Comparison of ENCODE assay signal across 1 cellular context in genomic region chr3:65030847-65031463, GRCh38.
A peak's percentile ranks its signal among the peaks of the same experiment; 100 is the strongest.
TF ChIP-seq lines count a peak whose summit lies in the region.

No MANE protein-coding gene starts in this region.

TF ChIP-seq in K562, 482 proteins besides CTCF, POLR2A, EP300 and RAD21 (continued from another document and continues in another):
- TF ChIP-seq ZBTB40 (IDR thresholded peaks at IDR 0.05), result 0 out of 2 replicates have a peak, but pooled peaks have one; percentile 16
- TF ChIP-seq ZBTB40 (CRISPR knock-in tag; IDR thresholded peaks at IDR 0.05), result no peak
- TF ChIP-seq RBM34 (IDR thresholded peaks at IDR 0.05; ENCODE audit: borderline replicate concordance, insufficient read depth, low read length), result no peak
- TF ChIP-seq RBFOX2 (IDR thresholded peaks at IDR 0.05; ENCODE audit: low read depth, low read length), result no peak
- no peak for TF ChIP-seq NUFIP1 (IDR thresholded peaks at IDR 0.05; ENCODE audit: partially characterized antibody)
- peak; percentile 35; the same call in 1 of the 2 replicates for TF ChIP-seq SMARCA5 (IDR thresholded peaks at IDR 0.05)
- no peak for TF ChIP-seq CHD7 (IDR thresholded peaks at IDR 0.05; ENCODE audit: low read depth, low read length)
- no peak for TF ChIP-seq NBN (IDR thresholded peaks at IDR 0.05; ENCODE audit: low read depth)
- no peak for TF ChIP-seq ZNF639 (CRISPR knock-in tag; conservative IDR thresholded peaks at IDR 0.05 in 1 of 2, IDR thresholded peaks at IDR 0.05 in 1 of 2)
- no peak for TF ChIP-seq HEY1 (CRISPR knock-in tag; IDR thresholded peaks at IDR 0.05; ENCODE audit: borderline replicate concordance)
- TF ChIP-seq ZNF140 (CRISPR knock-in tag; IDR thresholded peaks at IDR 0.05), result no peak
- TF ChIP-seq PRMT5 (CRISPR knock-in tag; IDR thresholded peaks at IDR 0.05), result no peak
- TF ChIP-seq CAMTA2 (CRISPR knock-in tag; conservative IDR thresholded peaks at IDR 0.05), result no peak
- no peak for TF ChIP-seq YY1 (IDR thresholded peaks at IDR 0.05; ENCODE audit: borderline replicate concordance in 1 of 3, control insufficient read depth in 1 of 3, extremely low read depth in 1 of 3, insufficient read depth in 3 of 3, insufficient read length in 1 of 3, insufficient replicate concordance in 2 of 3, low read depth in 1 of 3, low read length in 2 of 3)
- TF ChIP-seq NFE2L1 (tag; IDR thresholded peaks at IDR 0.05; ENCODE audit: borderline replicate concordance, low read depth), result no peak
- no peak for TF ChIP-seq TFAM (CRISPR knock-in tag; conservative IDR thresholded peaks at IDR 0.05)
- no peak for TF ChIP-seq NONO (IDR thresholded peaks at IDR 0.05; ENCODE audit: low read depth in 2 of 2, low read length in 1 of 2)
- no peak for TF ChIP-seq EZH2 (IDR thresholded peaks at IDR 0.05; ENCODE audit: borderline replicate concordance, low read depth, low read length)
- peak; percentile 79 for TF ChIP-seq CTBP1 (IDR thresholded peaks at IDR 0.05; ENCODE audit: borderline replicate concordance)
- TF ChIP-seq ZNF609 (CRISPR knock-in tag; IDR thresholded peaks at IDR 0.05; ENCODE audit: borderline replicate concordance), result no peak
- TF ChIP-seq POU5F1 (IDR thresholded peaks at IDR 0.05; ENCODE audit: borderline replicate concordance, low read depth, low read length, partially characterized antibody), result no peak
- TF ChIP-seq PCBP1 (IDR thresholded peaks at IDR 0.05; ENCODE audit: low read depth, low read length, poor library complexity, severe bottlenecking), result no peak
- peak; percentile 98 for TF ChIP-seq ATF3 (IDR thresholded peaks at IDR 0.05)
- TF ChIP-seq ATF3 (CRISPR knock-in tag; conservative IDR thresholded peaks at IDR 0.05), result peak; percentile 77; the same call in 1 of the 2 replicates
- peak; percentile 98 for TF ChIP-seq MEIS2 (IDR thresholded peaks at IDR 0.05; ENCODE audit: partially characterized antibody)
- no peak for TF ChIP-seq GABPB1 (CRISPR knock-in tag; IDR thresholded peaks at IDR 0.05)
